20 cellular contexts compared by ENCODE assay signal in the genomic region with DNA sequence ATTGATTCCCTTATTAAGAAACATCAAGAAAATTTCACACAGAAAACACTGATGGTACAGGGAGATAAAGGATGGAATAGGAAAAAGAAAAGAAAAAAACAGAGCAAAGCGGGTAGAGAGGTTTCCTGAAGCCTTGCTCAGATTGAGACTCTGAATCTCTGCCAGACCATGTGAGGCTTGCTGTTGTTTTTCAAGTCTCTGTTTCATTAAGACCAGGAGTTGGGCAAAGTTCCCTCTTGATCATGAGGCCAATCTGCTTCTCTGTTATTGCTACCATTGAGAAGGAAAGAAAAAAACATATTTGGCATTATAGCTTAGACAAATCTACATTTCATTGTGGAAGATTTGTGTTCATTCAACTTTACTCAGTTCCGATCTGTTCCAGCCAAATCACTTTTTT.
"Had no signal": no experiment of that assay in that cellular context is flagged by ENCODE, and none has a peak within 500 bp of the region (broad histone marks: within the 10 kb centered on the region; RNA-seq: fewer than 3 reads in every experiment).

No MANE protein-coding gene starts in this region.

- DNase-seq: activated CD4-positive, alpha-beta T cell treated with anti-CD3 and anti-CD28 coated beads for 4 hours; activated CD8-positive, alpha-beta T cell treated with anti-CD3 and anti-CD28 coated beads for 36 hours; activated naive CD4-positive, alpha-beta T cell treated with anti-CD3 and anti-CD28 coated beads for 36 hours; activated T-cell treated with anti-CD3 and anti-CD28 coated beads, Interleukin-2, amount 50 U/mL, for 24 hours; effector CD4-positive, alpha-beta T cell; gastrocnemius medialis; heart right ventricle; immature natural killer cell; left ventricle myocardium superior; natural killer cell; ovary; sigmoid colon; SK-N-SH; spleen; stimulated activated CD4-positive, alpha-beta T cell treated with anti-CD3 and anti-CD28 coated beads, Interleukin-4, amount 100 ng/mL, for 4 hours; T-cell had no signal

- ATAC-seq: activated CD8-positive, alpha-beta T cell treated with anti-CD3 and anti-CD28 coated beads for 36 hours; gastrocnemius medialis; heart right ventricle; left ventricle myocardium superior; natural killer cell; stimulated activated memory B cell treated with anti-CD40 and anti-IgM and Interleukin-4, amounts not matched to agents 10 μg/mL and 1 μg/mL and 100 μg/mL, for 72 hours; T-cell; WTC11 had no signal

- H3K4me1 ChIP-seq: esophagus muscularis mucosa, sigmoid colon, spleen had no signal

- H3K4me2 ChIP-seq: SK-N-SH had no signal

- H3K9ac ChIP-seq: SK-N-SH had no signal

- H3K27me3 ChIP-seq: esophagus muscularis mucosa, gastrocnemius medialis, heart right ventricle, ovary, sigmoid colon, spleen had no signal

- H3K4me3 ChIP-seq: coronary artery, esophagus muscularis mucosa, gastrocnemius medialis, heart right ventricle, ovary, sigmoid colon, spleen had no signal

- H3K27ac ChIP-seq: coronary artery, esophagus muscularis mucosa, gastrocnemius medialis, heart right ventricle, ovary, sigmoid colon, spleen had no signal

- H3K9me3 ChIP-seq: esophagus muscularis mucosa, gastrocnemius medialis, heart right ventricle, ovary, sigmoid colon, SK-N-SH had no signal

- H3K36me3 ChIP-seq: esophagus muscularis mucosa, gastrocnemius medialis, heart right ventricle, ovary, sigmoid colon, spleen had no signal
